ENCODE assay signal across 18 cellular contexts in the genomic region with DNA sequence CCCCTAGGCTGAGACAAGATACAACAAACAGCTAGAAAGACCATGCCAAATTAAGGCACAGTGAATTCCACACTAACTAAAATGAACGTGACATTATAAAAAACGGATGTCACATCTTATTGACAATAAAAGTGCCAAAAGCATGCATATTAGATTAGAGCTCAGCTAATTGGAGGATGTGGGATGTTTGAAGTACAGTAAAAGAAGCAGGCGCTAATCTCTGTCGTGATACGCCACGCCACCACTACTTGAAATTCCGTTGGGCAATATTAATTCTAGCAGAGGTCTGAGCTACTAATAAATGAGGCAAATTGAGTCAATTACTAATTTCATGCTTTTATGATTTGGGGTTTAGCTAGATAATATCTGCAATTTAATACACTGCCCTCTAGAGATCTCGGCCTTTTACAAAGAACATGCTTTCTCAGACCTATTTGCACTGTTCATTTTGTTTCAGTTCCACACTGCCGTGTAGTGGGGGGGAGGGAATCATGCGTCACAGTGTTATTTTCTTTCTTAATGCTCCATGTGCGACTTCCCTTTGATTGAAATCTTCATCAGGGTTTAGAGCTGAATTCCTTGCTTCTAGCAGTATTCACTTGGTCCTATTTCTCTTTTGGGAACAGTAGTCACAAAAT. TPM values are rescaled to one million over a fixed set of nuclear protein-coding genes. Genes with fewer than 3 reads are reported as not detected.
"Had no signal": no experiment of that assay in that cellular context is flagged by ENCODE, and none has a peak within 500 bp of the region (broad histone marks: within the 10 kb centered on the region; RNA-seq: fewer than 3 reads in every experiment).

No MANE protein-coding gene starts in this region.

- H3K27ac ChIP-seq: breast epithelium, dorsolateral prefrontal cortex, esophagus muscularis mucosa, lower lobe of right lung, right atrium auricular region, thyroid gland, uterus, WERI-Rb-1 had no signal

- H3K4me1 ChIP-seq: breast epithelium, esophagus muscularis mucosa, lower lobe of right lung, right atrium auricular region, uterus had no signal

- H3K36me3 ChIP-seq: breast epithelium, esophagus muscularis mucosa, lower lobe of right lung, right atrium auricular region, thyroid gland, uterus, WERI-Rb-1 had no signal

- H3K27me3 ChIP-seq: breast epithelium, dorsolateral prefrontal cortex, esophagus muscularis mucosa, right atrium auricular region, thyroid gland, uterus had no signal

- H3K4me3 ChIP-seq: breast epithelium, dorsolateral prefrontal cortex, esophagus muscularis mucosa, lower lobe of right lung, right atrium auricular region, thyroid gland, uterus had no signal

- H3K9me3 ChIP-seq: breast epithelium, esophagus muscularis mucosa, lower lobe of right lung, right atrium auricular region, thyroid gland, uterus had no signal

- DNase-seq: activated CD4-positive, alpha-beta memory T cell treated with anti-CD3 and anti-CD28 coated beads, Interleukin-2, amount 10 ng/mL, durations not matched to agents 7 days and 5 days; activated CD4-positive, alpha-beta T cell treated with anti-CD3 and anti-CD28 coated beads for 36 hours; activated gamma-delta T cell treated with Interleukin-2 at 50 U/mL for 16 hours; activated naive CD8-positive, alpha-beta T cell treated with anti-CD3 and anti-CD28 coated beads, Interleukin-2, amount 10 ng/mL, durations not matched to agents 7 days and 5 days; activated T-cell treated with anti-CD3 and anti-CD28 coated beads, Interleukin-2, amount 50 U/mL, for 48 hours; anterior cingulate cortex; dorsolateral prefrontal cortex; hypothalamus; lower lobe of right lung; midbrain; posterior cingulate gyrus; small intestine; thyroid gland; uterus; WERI-Rb-1 had no signal

RNA-seq across cellular contexts. Expression of a gene that starts 52.9 kb away (rescaled TPM):
- total RNA-seq: activated CD4-positive, alpha-beta memory T cell treated with anti-CD3 and anti-CD28 coated beads, Interleukin-2, amount 10 ng/mL, durations not matched to agents 7 days and 5 days; activated CD4-positive, alpha-beta T cell treated with anti-CD3 and anti-CD28 coated beads for 36 hours; activated naive CD8-positive, alpha-beta T cell treated with anti-CD3 and anti-CD28 coated beads, Interleukin-2, amount 10 ng/mL, durations not matched to agents 7 days and 5 days had no signal
